Comparison of ENCODE assay signal across 29 cellular contexts in genomic region chr11:12003329-12003728, GRCh38. TPM values are rescaled to one million over a fixed set of nuclear protein-coding genes. Genes with fewer than 3 reads are reported as not detected.
"Had no signal": no experiment of that assay in that cellular context is flagged by ENCODE, and none has a peak within 500 bp of the region (broad histone marks: within the 10 kb centered on the region; RNA-seq: fewer than 3 reads in every experiment).

No MANE protein-coding gene starts in this region.

- H3K4me2 ChIP-seq: neural progenitor cell had no signal

- H3K36me3 ChIP-seq: right lobe of liver, uterus had no signal

- H3K4me3 Mint-ChIP-seq: activated CD4-positive, alpha-beta memory T cell treated with anti-CD3 and anti-CD28 coated beads, Interleukin-2, amount 10 ng/mL, durations not matched to agents 7 days and 5 days; activated CD4-positive, alpha-beta T cell treated with anti-CD3 and anti-CD28 coated beads, Interleukin-2, amount 10 ng/mL, durations not matched to agents 7 days and 5 days; activated T-cell treated with anti-CD3 and anti-CD28 coated beads, Interleukin-2, amount 50 U/mL, for 24 hours; dendritic cell treated with granulocyte-macrophage colony-stimulating factor and Interleukin-4, amounts not matched to agents 40 ng/mL and 50 ng/mL, for 4 days; endodermal cell; natural killer cell; neural progenitor cell; stimulated activated effector memory CD8-positive, alpha-beta T cell treated with anti-CD3 and anti-CD28 coated beads, Interleukin-12 subunit alpha, Interleukin-12 subunit beta, amount 100 ng/mL, for 72 hours; stimulated activated naive CD8-positive, alpha-beta T cell treated with anti-CD3 and anti-CD28 coated beads, Interleukin-15, Interleukin-2, amounts not matched to agents 100 ng/mL and 50 ng/mL, for 24 hours; type B pancreatic cell; WTC11 had no signal

- H3K9ac ChIP-seq: neural progenitor cell had no signal

- H3K4me1 ChIP-seq: neural progenitor cell, uterus had no signal

- H3K27me3 ChIP-seq: uterus had no signal

- H3K36me3 Mint-ChIP-seq: natural killer cell; stimulated activated effector memory CD8-positive, alpha-beta T cell treated with anti-CD3 and anti-CD28 coated beads, Interleukin-12 subunit alpha, Interleukin-12 subunit beta, amount 100 ng/mL, for 72 hours had no signal

- H3K9me3 ChIP-seq: heart right ventricle, lower lobe of right lung, right lobe of liver, uterus had no signal

- H3K27ac Mint-ChIP-seq: activated CD4-positive, alpha-beta memory T cell treated with anti-CD3 and anti-CD28 coated beads, Interleukin-2, amount 10 ng/mL, durations not matched to agents 7 days and 5 days; activated CD4-positive, alpha-beta T cell treated with anti-CD3 and anti-CD28 coated beads, Interleukin-2, amount 10 ng/mL, durations not matched to agents 7 days and 5 days; activated T-cell treated with anti-CD3 and anti-CD28 coated beads, Interleukin-2, amount 50 U/mL, for 24 hours; dendritic cell treated with granulocyte-macrophage colony-stimulating factor and Interleukin-4, amounts not matched to agents 40 ng/mL and 50 ng/mL, for 4 days; endodermal cell; natural killer cell; neural progenitor cell; stimulated activated effector memory CD8-positive, alpha-beta T cell treated with anti-CD3 and anti-CD28 coated beads, Interleukin-12 subunit alpha, Interleukin-12 subunit beta, amount 100 ng/mL, for 72 hours; stimulated activated naive CD8-positive, alpha-beta T cell treated with anti-CD3 and anti-CD28 coated beads, Interleukin-15, Interleukin-2, amounts not matched to agents 100 ng/mL and 50 ng/mL, for 24 hours; type B pancreatic cell; WTC11 had no signal

- H3K27ac ChIP-seq: lower lobe of right lung, neural progenitor cell, right lobe of liver, skin epidermis, uterus had no signal

- H3K9me3 Mint-ChIP-seq: activated CD4-positive, alpha-beta memory T cell treated with anti-CD3 and anti-CD28 coated beads, Interleukin-2, amount 10 ng/mL, durations not matched to agents 7 days and 5 days; activated CD4-positive, alpha-beta T cell treated with anti-CD3 and anti-CD28 coated beads, Interleukin-2, amount 10 ng/mL, durations not matched to agents 7 days and 5 days; activated T-cell treated with anti-CD3 and anti-CD28 coated beads, Interleukin-2, amount 50 U/mL, for 24 hours; dendritic cell treated with granulocyte-macrophage colony-stimulating factor and Interleukin-4, amounts not matched to agents 40 ng/mL and 50 ng/mL, for 4 days; endodermal cell; natural killer cell; neural progenitor cell; stimulated activated effector memory CD8-positive, alpha-beta T cell treated with anti-CD3 and anti-CD28 coated beads, Interleukin-12 subunit alpha, Interleukin-12 subunit beta, amount 100 ng/mL, for 72 hours; stimulated activated naive CD8-positive, alpha-beta T cell treated with anti-CD3 and anti-CD28 coated beads, Interleukin-15, Interleukin-2, amounts not matched to agents 100 ng/mL and 50 ng/mL, for 24 hours; type B pancreatic cell; WTC11 had no signal

- DNase-seq: activated CD4-positive, alpha-beta memory T cell treated with anti-CD3 and anti-CD28 coated beads, Interleukin-2, amount 10 ng/mL, durations not matched to agents 7 days and 5 days; activated CD4-positive, alpha-beta T cell treated with anti-CD3 and anti-CD28 coated beads for 1 hour; activated CD4-positive, alpha-beta T cell treated with anti-CD3 and anti-CD28 coated beads, Interleukin-2, amount 10 ng/mL, durations not matched to agents 7 days and 5 days; activated CD8-positive, alpha-beta memory T cell treated with anti-CD3 and anti-CD28 coated beads, Interleukin-2, amount 50 U/mL, for 48 hours; activated gamma-delta T cell; activated naive CD4-positive, alpha-beta T cell treated with anti-CD3 and anti-CD28 coated beads, Interleukin-2, amount 50 U/mL, for 16 hours; activated T-cell treated with anti-CD3 and anti-CD28 coated beads, Interleukin-2, amount 50 U/mL, for 24 hours; amniotic stem cell; central memory CD4-positive, alpha-beta T cell; endodermal cell; foreskin fibroblast; heart right ventricle; lower lobe of right lung; mesenchymal stem cell; natural killer cell; occipital lobe; right lobe of liver; stimulated activated CD4-positive, alpha-beta T cell treated with anti-CD3 and anti-CD28 coated beads, Interleukin-4, amount 100 ng/mL, for 24 hours; T-helper 1 cell; uterus had no signal

- H2AFZ ChIP-seq: neural progenitor cell had no signal

- H3K4me3 ChIP-seq: heart right ventricle, lower lobe of right lung, neural progenitor cell, right lobe of liver, skin epidermis, uterus had no signal

- ATAC-seq: esophagus mucosa; heart right ventricle; left lobe of liver; lower lobe of right lung; natural killer cell; right lobe of liver; stimulated activated effector memory CD8-positive, alpha-beta T cell treated with anti-CD3 and anti-CD28 coated beads, Interleukin-12 subunit alpha, Interleukin-12 subunit beta, amount 100 ng/mL, for 72 hours; WTC11 had no signal

RNA-seq across cellular contexts. Expression of gene DKK3, which starts 5.1 kb away (rescaled TPM):
- total RNA-seq: activated CD4-positive, alpha-beta memory T cell treated with anti-CD3 and anti-CD28 coated beads, Interleukin-2, amount 10 ng/mL, durations not matched to agents 7 days and 5 days; activated CD4-positive, alpha-beta T cell treated with anti-CD3 and anti-CD28 coated beads, Interleukin-2, amount 10 ng/mL, durations not matched to agents 7 days and 5 days had no signal
